1 cellular context compared by ENCODE assay signal in genomic region chr19:18683109-18683954, GRCh38.
TF ChIP-seq lines count a peak whose summit lies in the region.

Gene CRTC1 (plus strand): TSS chr19:18683680. CDS start chr19:18683703, 23 bp downstream.

TF ChIP-seq in HepG2, 621 proteins besides CTCF, POLR2A, EP300 and RAD21 (continued from another document):
- TF ChIP-seq KLF15 (CRISPR knock-in tag; IDR thresholded peaks at IDR 0.05; ENCODE audit: borderline replicate concordance) (no peak), ZBTB3 (CRISPR knock-in tag; IDR thresholded peaks at IDR 0.05; ENCODE audit: borderline replicate concordance, low read depth) (no peak), NFE2L2 (IDR thresholded peaks at IDR 0.05; ENCODE audit: low read length) (no peak), SMYD3 (CRISPR knock-in tag; IDR thresholded peaks at IDR 0.05) (no peak), SMARCC2 (IDR thresholded peaks at IDR 0.05) (no peak), ZMYM2 (CRISPR knock-in tag; IDR thresholded peaks at IDR 0.05) (peak; percentile 76), PLRG1 (conservative IDR thresholded peaks at IDR 0.05) (no peak), ERF (CRISPR knock-in tag; IDR thresholded peaks at IDR 0.05) (0 out of 2 replicates have a peak, but pooled peaks have one; percentile 26), ZNF790 (CRISPR knock-in tag; IDR thresholded peaks at IDR 0.05; ENCODE audit: borderline replicate concordance) (0 out of 2 replicates have a peak, but pooled peaks have one; percentile 41), MAZ (IDR thresholded peaks at IDR 0.05; ENCODE audit: borderline replicate concordance, low read depth, low read length) (peak; percentile 92), MAZ (CRISPR knock-in tag; IDR thresholded peaks at IDR 0.05; ENCODE audit: low read depth) (peak; percentile 56; the same call in 1 of the 2 replicates)
